21 cellular contexts compared by ENCODE assay signal in the genomic region with DNA sequence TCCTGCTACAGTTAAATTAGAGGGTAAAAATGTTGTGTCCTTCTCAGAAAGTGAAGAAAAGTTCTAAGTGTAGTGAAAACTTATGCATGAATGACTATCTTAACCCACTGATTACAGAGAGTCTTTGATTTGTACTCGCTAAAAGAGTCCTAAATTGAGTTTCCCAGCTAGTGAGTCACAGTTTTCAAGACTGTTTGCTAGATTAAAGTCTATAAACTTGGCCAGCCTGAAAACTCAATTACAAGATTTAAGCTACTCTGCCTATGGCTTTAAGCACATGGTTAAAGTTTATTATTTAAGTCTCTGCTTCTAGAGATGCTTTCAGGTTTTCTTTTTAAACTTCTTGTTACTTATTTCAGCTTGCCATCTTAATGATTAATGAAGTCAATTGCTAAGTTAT.
"Had no signal": no experiment of that assay in that cellular context is flagged by ENCODE, and none has a peak within 500 bp of the region (broad histone marks: within the 10 kb centered on the region; RNA-seq: fewer than 3 reads in every experiment).

No MANE protein-coding gene starts in this region.

- H3K4me1 Mint-ChIP-seq: naive thymus-derived CD8-positive, alpha-beta T cell had no signal

- DNase-seq: activated CD4-positive, alpha-beta T cell treated with anti-CD3 and anti-CD28 coated beads, Interleukin-2, amount 50 U/mL, for 48 hours; activated gamma-delta T cell; activated T-cell treated with anti-CD3 and anti-CD28 coated beads, Interleukin-2, amount 50 U/mL, for 48 hours; endodermal cell; foreskin keratinocyte; head of caudate nucleus; mammary epithelial cell; mucosa of descending colon; naive thymus-derived CD8-positive, alpha-beta T cell; occipital lobe; sigmoid colon; stimulated activated CD4-positive, alpha-beta T cell treated with anti-CD3 and anti-CD28 coated beads, Interleukin-4, amount 100 ng/mL, for 1 hour; stomach; uterus had no signal

- H3K4me3 ChIP-seq: breast epithelium, mucosa of descending colon, prostate gland, sigmoid colon, stomach, thoracic aorta, uterus had no signal

- H3K4me3 Mint-ChIP-seq: activated naive CD8-positive, alpha-beta T cell; endodermal cell; naive thymus-derived CD8-positive, alpha-beta T cell; T-helper 2 cell treated with Interferon-gamma antibody and Interleukin-4, amounts not matched to agents 5 μg/mL and 100 μg/mL, for 36 hours had no signal

- ATAC-seq: activated CD4-positive, CD25-positive, alpha-beta regulatory T cell treated with anti-CD3 and anti-CD28 coated beads, Interleukin-2, amount 50 U/mL, for 24 hours; foreskin keratinocyte; left lobe of liver; mucosa of descending colon; naive thymus-derived CD8-positive, alpha-beta T cell had no signal

- H3K36me3 ChIP-seq: breast epithelium, prostate gland, sigmoid colon, stomach, thoracic aorta, uterus had no signal

- H3K27me3 ChIP-seq: breast epithelium, sigmoid colon, uterus had no signal

- H3K36me3 Mint-ChIP-seq: activated naive CD8-positive, alpha-beta T cell; naive thymus-derived CD8-positive, alpha-beta T cell had no signal

- H3K9me3 Mint-ChIP-seq: T-helper 2 cell treated with Interferon-gamma antibody and Interleukin-4, amounts not matched to agents 5 μg/mL and 100 μg/mL, for 36 hours had no signal

- H3K4me1 ChIP-seq: breast epithelium, foreskin keratinocyte, prostate gland, sigmoid colon, stomach, uterus had no signal

- H3K27ac ChIP-seq: breast epithelium, foreskin keratinocyte, prostate gland, sigmoid colon, stomach, thoracic aorta, uterus had no signal

- H3K9me3 ChIP-seq: breast epithelium, mucosa of descending colon, prostate gland, sigmoid colon, stomach, thoracic aorta, uterus had no signal

- H3K27ac Mint-ChIP-seq: activated naive CD8-positive, alpha-beta T cell; endodermal cell; naive thymus-derived CD8-positive, alpha-beta T cell; T-helper 2 cell treated with Interferon-gamma antibody and Interleukin-4, amounts not matched to agents 5 μg/mL and 100 μg/mL, for 36 hours had no signal
